ENCODE assay signal across 16 cellular contexts in genomic region chr5:81756016-81756415, GRCh38. TPM values are rescaled to one million over a fixed set of nuclear protein-coding genes. Genes with fewer than 3 reads are reported as not detected.
DNase-seq lines count a peak whose midpoint lies in the region; ATAC-seq and TF ChIP-seq lines count a peak whose summit lies in the region.
"Had no signal": no experiment of that assay in that cellular context is flagged by ENCODE, and none has a peak within 500 bp of the region (broad histone marks: within the 10 kb centered on the region; RNA-seq: fewer than 3 reads in every experiment).

No MANE protein-coding gene starts in this region.

- no peak overlapping the region for H3K4me3 Mint-ChIP-seq in activated CD8-positive, alpha-beta T cell treated with anti-CD3 and anti-CD28 coated beads, Interleukin-2, amount 10 ng/mL, durations not matched to agents 7 days and 5 days
- H3K4me3 Mint-ChIP-seq: CD8-positive, alpha-beta memory T cell; immature natural killer cell; stimulated activated naive CD8-positive, alpha-beta T cell treated with anti-CD3 and anti-CD28 coated beads, Interleukin-15, amount 100 ng/mL, for 72 hours had no signal

- H3K27ac ChIP-seq in cardiac muscle cell (peak overlapping the region; percentile 41), parathyroid adenoma (peak overlapping the region; percentile 51), upper lobe of right lung (peak overlapping the region; percentile 31)

- CTCF ChIA-PET in activated CD8-positive, alpha-beta T cell treated with anti-CD3 and anti-CD28 coated beads, Interleukin-2, amount 10 ng/mL, durations not matched to agents 7 days and 5 days (lab: Charles Lee): interaction anchor here (1.0 to 1.6 kb wide), 2 partner anchors 83 to 101 kb away, joined by 3 to 5 read pairs; no protein-coding TSS in a partner anchor

- peaks cover 38% of the 10 kb centered on the region for H3K4me1 ChIP-seq in cardiac muscle cell (ENCODE audit: low read depth)
- peaks cover 20% of the 10 kb centered on the region for H3K4me1 ChIP-seq in parathyroid adenoma
- H3K4me1 ChIP-seq in upper lobe of right lung: peaks cover 23% of the 10 kb centered on the region

- intact Hi-C loops in left ventricle myocardium superior (cut with micrococcal nuclease): no loop called here
- intact Hi-C loops in upper lobe of right lung (cut with DNase I): loop anchor here (10.0 kb wide), 1 partner anchor 99 kb away; no protein-coding TSS in a partner anchor

- H3K4me2 ChIP-seq in parathyroid adenoma (ENCODE audit: low read length): no peak overlapping the region

- no peak overlapping the region for H3K9ac ChIP-seq in parathyroid adenoma

- TF ChIP-seq CTCF in cardiac muscle cell (IDR thresholded peaks at IDR 0.05; ENCODE audit: low read depth, low read length) (no peak), parathyroid adenoma (IDR thresholded peaks at IDR 0.05) (no peak), upper lobe of right lung (IDR thresholded peaks at IDR 0.05) (no peak)

- H2AFZ ChIP-seq in parathyroid adenoma: no peak overlapping the region

- H3K36me3 Mint-ChIP-seq in activated CD8-positive, alpha-beta T cell treated with anti-CD3 and anti-CD28 coated beads, Interleukin-2, amount 10 ng/mL, durations not matched to agents 7 days and 5 days (ENCODE audit: low read depth): no peaks in the 10 kb centered on the region
- H3K36me3 Mint-ChIP-seq: CD8-positive, alpha-beta memory T cell; immature natural killer cell had no signal

- H3K79me2 ChIP-seq in parathyroid adenoma: no peaks in the 10 kb centered on the region

- H3K4me3 ChIP-seq in cardiac muscle cell (no peak overlapping the region), parathyroid adenoma (ENCODE audit: low read depth, low read length) (no peak overlapping the region), upper lobe of right lung (no peak overlapping the region)

- H3K27ac Mint-ChIP-seq in activated CD8-positive, alpha-beta T cell treated with anti-CD3 and anti-CD28 coated beads, Interleukin-2, amount 10 ng/mL, durations not matched to agents 7 days and 5 days: no peak overlapping the region
- H3K27ac Mint-ChIP-seq: CD8-positive, alpha-beta memory T cell; immature natural killer cell; stimulated activated naive CD8-positive, alpha-beta T cell treated with anti-CD3 and anti-CD28 coated beads, Interleukin-15, amount 100 ng/mL, for 72 hours had no signal

- no peaks in the 10 kb centered on the region for H3K9me3 Mint-ChIP-seq in activated CD8-positive, alpha-beta T cell treated with anti-CD3 and anti-CD28 coated beads, Interleukin-2, amount 10 ng/mL, durations not matched to agents 7 days and 5 days (ENCODE audit: insufficient read depth)
- H3K9me3 Mint-ChIP-seq: CD8-positive, alpha-beta memory T cell; immature natural killer cell; stimulated activated naive CD8-positive, alpha-beta T cell treated with anti-CD3 and anti-CD28 coated beads, Interleukin-15, amount 100 ng/mL, for 72 hours had no signal

- DNase-seq in cardiac muscle cell (ENCODE audit: low read depth in 1 of 2, low spot score in 1 of 2) (peak; percentile 12 to 38), left ventricle myocardium superior (no peak), dermis microvascular lymphatic vessel endothelial cell (ENCODE audit: low read depth in 2 of 2) (peak; percentile 52 to 53), upper lobe of right lung (no peak), NCI-H1105 (lab: John Stamatoyannopoulos, UW) (no peak)
- DNase-seq in activated CD8-positive, alpha-beta T cell treated with anti-CD3 and anti-CD28 coated beads, Interleukin-2, amount 10 ng/mL, durations not matched to agents 7 days and 5 days: no peak
- DNase-seq: anterior cingulate cortex; CD8-positive, alpha-beta memory T cell; effector CD4-positive, alpha-beta T cell; immature natural killer cell; midbrain; NCI-H510A treated with DMSO at 0.1 percent for 48 hours; stimulated activated CD4-positive, alpha-beta T cell treated with anti-CD3 and anti-CD28 coated beads, Interleukin-12 subunit alpha, Interleukin-12 subunit beta, amount 100 ng/mL, for 4 hours; stimulated activated naive CD8-positive, alpha-beta T cell treated with anti-CD3 and anti-CD28 coated beads, Interleukin-15, amount 100 ng/mL, for 72 hours had no signal

- H3K4me1 Mint-ChIP-seq in activated CD8-positive, alpha-beta T cell treated with anti-CD3 and anti-CD28 coated beads, Interleukin-2, amount 10 ng/mL, durations not matched to agents 7 days and 5 days (ENCODE audit: low read depth): peaks cover 20% of the 10 kb centered on the region

- no peaks in the 10 kb centered on the region for H3K9me3 ChIP-seq in cardiac muscle cell (ENCODE audit: low read depth)
- H3K9me3 ChIP-seq in parathyroid adenoma (ENCODE audit: control insufficient read depth, low read length): no peaks in the 10 kb centered on the region
- H3K9me3 ChIP-seq in upper lobe of right lung: no peaks in the 10 kb centered on the region

- ATAC-seq in left ventricle myocardium superior: no peak
- no peak for ATAC-seq in upper lobe of right lung
- no peak for ATAC-seq in activated CD8-positive, alpha-beta T cell treated with anti-CD3 and anti-CD28 coated beads, Interleukin-2, amount 10 ng/mL, durations not matched to agents 7 days and 5 days
- ATAC-seq in HG02759 (IDR thresholded peaks at IDR 0.05; ENCODE audit: unreplicated experiment): no peak
- ATAC-seq: stimulated activated naive CD8-positive, alpha-beta T cell treated with anti-CD3 and anti-CD28 coated beads, Interleukin-15, amount 100 ng/mL, for 72 hours had no signal

- H3K27me3 Mint-ChIP-seq in activated CD8-positive, alpha-beta T cell treated with anti-CD3 and anti-CD28 coated beads, Interleukin-2, amount 10 ng/mL, durations not matched to agents 7 days and 5 days (ENCODE audit: low read depth): peaks cover 8% of the 10 kb centered on the region

- no peaks in the 10 kb centered on the region for H3K27me3 ChIP-seq in cardiac muscle cell
- no peaks in the 10 kb centered on the region for H3K27me3 ChIP-seq in parathyroid adenoma (ENCODE audit: control insufficient read depth, insufficient read depth, low read length)
- no peaks in the 10 kb centered on the region for H3K27me3 ChIP-seq in upper lobe of right lung

- H3K36me3 ChIP-seq in cardiac muscle cell: no peaks in the 10 kb centered on the region
- no peaks in the 10 kb centered on the region for H3K36me3 ChIP-seq in parathyroid adenoma (ENCODE audit: control insufficient read depth, insufficient read depth, low read length)
- no peaks in the 10 kb centered on the region for H3K36me3 ChIP-seq in upper lobe of right lung

- POLR2A ChIA-PET in activated CD8-positive, alpha-beta T cell treated with anti-CD3 and anti-CD28 coated beads, Interleukin-2, amount 10 ng/mL, durations not matched to agents 7 days and 5 days (lab: Charles Lee): interaction anchor here (1.2 kb wide), 1 partner anchor 96 kb away, joined by 4 read pairs; no protein-coding TSS in a partner anchor

RNA-seq across cellular contexts. Expression of gene SSBP2, which starts 5.1 kb away (rescaled TPM):
- total RNA-seq in cardiac muscle cell (111 and 117 TPM in 2 replicates), left ventricle myocardium superior (44.7 TPM), dermis microvascular lymphatic vessel endothelial cell (9.0 and 21.7 TPM in 2 replicates), upper lobe of right lung (43.8 TPM)
- polyA plus RNA-seq in cardiac muscle cell: 174 and 211 TPM in 2 replicates
- 10 to 100 TPM; 24.3 to 26.7 TPM for total RNA-seq in activated CD8-positive, alpha-beta T cell treated with anti-CD3 and anti-CD28 coated beads, Interleukin-2, amount 10 ng/mL, durations not matched to agents 7 days and 5 days

Comparison
In these comparisons a context has a peak if more than half of its experiments do, and no peak if none do; other contexts are left out.
1. DNase-seq: peak in cardiac muscle cell (2 of 2) and dermis microvascular lymphatic vessel endothelial cell (2 of 2); none in left ventricle myocardium superior (single experiment), upper lobe of right lung (single experiment), activated CD8-positive, alpha-beta T cell treated with anti-CD3 and anti-CD28 coated beads, Interleukin-2, amount 10 ng/mL, durations not matched to agents 7 days and 5 days (single experiment) and NCI-H1105 (single experiment).
2. Peak in every context shown above with its lines, with median percentiles within 50 percentile points of each other: H3K27ac ChIP-seq.